ENCODE assay signal across 30 cellular contexts in genomic region chr11:119061256-119061655, GRCh38.
"Had no signal": no experiment of that assay in that cellular context is flagged by ENCODE, and none has a peak within 500 bp of the region (broad histone marks: within the 10 kb centered on the region; RNA-seq: fewer than 3 reads in every experiment).

No MANE protein-coding gene starts in this region.

- ATAC-seq: Panc1 had no signal

- H3K9me3 ChIP-seq: SJSA1, SK-N-SH had no signal

- H3K27ac ChIP-seq: KMS-11, PC-9, SJSA1 had no signal

- FAIRE-seq: RCC 7860 had no signal

- H3K27me3 ChIP-seq: SJSA1 had no signal

- DNase-seq: Karpas-422, KBM-7, MM.1S, MV-4-11, NCI-H1092, NCI-H1105, NCI-H1417 treated with DMSO at 0.1 percent for 48 hours, NCI-H1436 treated with DMSO at 0.1 percent for 48 hours, NCI-H1694 treated with DMSO at 0.1 percent for 48 hours, NCI-H187 treated with DMSO at 0.1 percent for 48 hours, NCI-H2029, NCI-H2081, NCI-H2171 treated with DMSO at 0.1 percent for 48 hours, NCI-H226, NCI-H446 treated with DMSO at 0.1 percent for 48 hours, NCI-H510A, NCI-H524, NCI-H526, NCI-H69, NCI-H748 treated with DMSO at 0.1 percent for 48 hours, NCI-H82, Right ventricle myocardium superior, SHP77 treated with DMSO at 0.1 percent for 48 hours, SK-N-SH, SW 1271 had no signal

- H3K4me3 ChIP-seq: PC-9, SJSA1 had no signal
